In the genomic region with DNA sequence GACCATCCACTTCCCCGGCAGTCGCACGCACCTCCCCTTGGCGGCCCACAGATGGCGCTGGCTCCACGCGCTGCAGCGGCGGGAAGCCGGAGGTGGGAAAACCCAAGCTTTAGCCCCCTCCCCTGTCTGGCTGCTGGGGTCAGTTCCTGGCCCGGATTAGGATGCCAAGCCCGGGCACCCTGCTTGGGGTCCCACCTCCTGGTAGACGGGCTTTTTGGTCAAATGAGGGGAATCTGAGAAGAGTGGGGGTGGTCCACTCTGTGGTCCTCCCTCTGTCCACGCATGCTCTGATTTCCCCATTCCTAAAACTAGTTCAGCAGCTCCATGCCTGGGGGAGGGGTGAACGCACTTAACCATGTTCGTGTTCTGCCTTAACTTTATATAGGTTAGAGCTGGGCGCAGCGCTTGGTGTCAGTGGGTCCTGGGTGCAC, we compare ENCODE assay signal across 9 cellular contexts. TPM values are rescaled to one million over a fixed set of nuclear protein-coding genes. Genes with fewer than 3 reads are reported as not detected.
DNase-seq lines count a peak whose midpoint lies in the region; ATAC-seq and TF ChIP-seq lines count a peak whose summit lies in the region.
"Had no signal": no experiment of that assay in that cellular context is flagged by ENCODE, and none has a peak within 500 bp of the region (broad histone marks: within the 10 kb centered on the region; RNA-seq: fewer than 3 reads in every experiment).

No MANE protein-coding gene starts in this region.

- H3K9ac ChIP-seq in DND-41 (ENCODE audit: low read depth, low read length) (no peak overlapping the region), KMS-11 (no peak overlapping the region)

- H3K27me3 Mint-ChIP-seq in brain: peaks cover 24% of the 10 kb centered on the region

- peaks cover 13% of the 10 kb centered on the region for H3K4me1 ChIP-seq in DND-41 (ENCODE audit: insufficient read depth, low read length)
- H3K4me1 ChIP-seq in KMS-11 (ENCODE audit: low read depth, poor library complexity, severe bottlenecking): no peaks in the 10 kb centered on the region

- DNase-seq in DND-41: no peak
- peak; percentile 89 for DNase-seq in mesenteric fat pad (ENCODE audit: low spot score)
- DNase-seq in cerebellar nuclear complex (lab: John Stamatoyannopoulos, UW): no peak
- DNase-seq in activated gamma-delta T cell treated with Interleukin-2 at 50 U/mL for 16 hours: no peak
- no peak for DNase-seq in G401 (ENCODE audit: low spot score)

- H3K27ac Mint-ChIP-seq in brain: no peak overlapping the region

- H2AFZ ChIP-seq in DND-41 (ENCODE audit: low read depth, low read length) (no peak overlapping the region), KMS-11 (ENCODE audit: low read depth) (no peak overlapping the region; the same call in 1 of the 2 replicates)

- H3K27ac ChIP-seq in DND-41 (ENCODE audit: low read length): no peak overlapping the region
- H3K27ac ChIP-seq in KMS-11: no peak overlapping the region

- in situ Hi-C loops in G401 (cut with HindIII; ENCODE audit: low sequenced_read_pairs): no loop called here

- no peak overlapping the region for H3K4me3 ChIP-seq in DND-41 (ENCODE audit: low read depth in 1 of 2, low read length in 2 of 2)
- H3K4me3 ChIP-seq in KMS-11 (IDR thresholded peaks at IDR 0.05; ENCODE audit: insufficient read depth, low read depth, low read length): no peak overlapping the region

- H3K9me3 ChIP-seq in DND-41 (ENCODE audit: insufficient read depth, low read length, severe bottlenecking): no peaks in the 10 kb centered on the region

- peaks cover 0 to 2% (median 0%) of the 10 kb centered on the region in 5 experiments for H3K9me3 Mint-ChIP-seq in brain

- H3K36me3 ChIP-seq in DND-41 (ENCODE audit: insufficient read depth, low read length): no peaks in the 10 kb centered on the region
- no peaks in the 10 kb centered on the region for H3K36me3 ChIP-seq in KMS-11 (ENCODE audit: insufficient read depth)

- ATAC-seq in DND-41 (ENCODE audit: insufficient read depth, low read depth): no peak
- no peak for ATAC-seq in HG02763 (IDR thresholded peaks at IDR 0.05; ENCODE audit: unreplicated experiment)

- H3K4me1 Mint-ChIP-seq in brain: no peaks in the 10 kb centered on the region

- TF ChIP-seq CTCF in DND-41 (IDR thresholded peaks at IDR 0.05; ENCODE audit: borderline replicate concordance, extremely low read depth, low read length, poor library complexity, severe bottlenecking) (peak; percentile 66), KMS-11 (conservative IDR thresholded peaks at IDR 0.05; ENCODE audit: low read depth, low read length) (peak; percentile 50), brain (conservative IDR thresholded peaks at IDR 0.05) (peak; percentile 47 to 77)

- H3K4me2 ChIP-seq in DND-41 (ENCODE audit: insufficient read depth, low read length): no peak overlapping the region
- H3K4me2 ChIP-seq in KMS-11: no peak overlapping the region

- peak overlapping the region in 1 of 5 experiments; percentile 22 for H3K4me3 Mint-ChIP-seq in brain

- no peaks in the 10 kb centered on the region for H4K20me1 ChIP-seq in DND-41 (ENCODE audit: insufficient read depth, low read length)
- no peaks in the 10 kb centered on the region for H4K20me1 ChIP-seq in KMS-11 (ENCODE audit: insufficient read depth)

- H3K36me3 Mint-ChIP-seq in brain: no peaks in the 10 kb centered on the region

- H3K27me3 ChIP-seq in DND-41 (ENCODE audit: insufficient read depth, low read length, poor library complexity) (no peaks in the 10 kb centered on the region), KMS-11 (ENCODE audit: insufficient read depth, low read depth) (peaks cover 8% of the 10 kb centered on the region; the same call in 1 of the 2 replicates)

- H3K79me2 ChIP-seq in DND-41 (ENCODE audit: insufficient read depth, low read length) (no peaks in the 10 kb centered on the region), KMS-11 (ENCODE audit: insufficient read depth, low read depth) (no peaks in the 10 kb centered on the region)

RNA-seq across cellular contexts. Expression of gene ADGRE2, which starts 8.1 kb away (rescaled TPM):
- polyA plus RNA-seq in brain (ENCODE audit: insufficient read depth, low read depth, low replicate concordance): 0.73 TPM
- 10.9 TPM for total RNA-seq in mesenteric fat pad
- not detected in 2 replicates for total RNA-seq in G401 (2014; rRNA removed; shearing (Covaris generic))

RNA-seq across cellular contexts. Expression of gene OR7A5, which starts 48.5 kb away (rescaled TPM):
- 1.8 TPM for polyA plus RNA-seq in brain (ENCODE audit: insufficient read depth, low read depth, low replicate concordance)
- not detected for total RNA-seq in mesenteric fat pad
- not detected in 2 replicates for total RNA-seq in G401 (2014; rRNA removed; shearing (Covaris generic))
- total RNA-seq: lung microvascular endothelial cell had no signal

RNA-seq across cellular contexts. Expression of gene OR7C1, which starts 48.5 kb away (rescaled TPM):
- 0.42 TPM for polyA plus RNA-seq in brain (ENCODE audit: insufficient read depth, low read depth, low replicate concordance)
- total RNA-seq in mesenteric fat pad: not detected
- not detected in 2 replicates for total RNA-seq in G401 (2014; rRNA removed; shearing (Covaris generic))
- total RNA-seq: lung microvascular endothelial cell had no signal

Comparison
In these comparisons a context has a peak if more than half of its experiments do, and no peak if none do; other contexts are left out.
1. RNA of gene ADGRE2, which starts 8.1 kb away (total RNA-seq): 10.9 TPM in mesenteric fat pad (single experiment); not detected in G401; every median in the first group is over 10 times any median in the second.
2. Peak in every context shown above with its lines, with median percentiles within 50 percentile points of each other: CTCF ChIP-seq.